ENCODE assay signal across 7 cellular contexts in genomic region chr10:1110674-1111119, GRCh38. TPM values are rescaled to one million over a fixed set of nuclear protein-coding genes. Genes with fewer than 3 reads are reported as not detected.
DNase-seq lines count a peak whose midpoint lies in the region; ATAC-seq and TF ChIP-seq lines count a peak whose summit lies in the region.

No MANE protein-coding gene starts in this region.

- H3K36me3 Mint-ChIP-seq in osteocyte (ENCODE audit: unreplicated experiment): peaks cover 57% of the 10 kb centered on the region

- H2AFZ ChIP-seq in DND-41 (ENCODE audit: low read depth, low read length): no peak overlapping the region

- H3K27ac ChIP-seq in DND-41 (ENCODE audit: low read length): peak overlapping the region; percentile 26; the same call in 1 of the 2 replicates
- H3K27ac ChIP-seq in Peyer's patch: peak overlapping the region; percentile 16 to 69 (median 56)
- H3K27ac ChIP-seq in effector memory CD4-positive, alpha-beta T cell (ENCODE audit: insufficient read depth, low read length, poor library complexity, severe bottlenecking): peak overlapping the region; percentile 70

- ATAC-seq in DND-41 (ENCODE audit: insufficient read depth, low read depth): no peak

- no peaks in the 10 kb centered on the region for H3K9me3 Mint-ChIP-seq in osteocyte (ENCODE audit: unreplicated experiment)

- H3K27me3 ChIP-seq in DND-41 (ENCODE audit: insufficient read depth, low read length, poor library complexity) (no peaks in the 10 kb centered on the region), Peyer's patch (no peaks in the 10 kb centered on the region)
- no peaks in the 10 kb centered on the region for H3K27me3 ChIP-seq in effector memory CD4-positive, alpha-beta T cell (replicated peaks; ENCODE audit: control insufficient read depth, insufficient read depth, low read length, poor library complexity, severe bottlenecking)

- DNase-seq in DND-41 (no peak), Peyer's patch (peak in 1 of 3 donors; percentile 38), osteocyte (ENCODE audit: extremely low spot score, unreplicated experiment) (no peak), NCI-H2029 (lab: John Stamatoyannopoulos, UW) (no peak), NCI-H446 treated with DMSO at 0.1 percent for 48 hours (lab: John Stamatoyannopoulos, UW) (no peak), AG08396 (ENCODE audit: low spot score) (no peak)
- no peak for DNase-seq in effector memory CD4-positive, alpha-beta T cell

- H3K9me3 ChIP-seq in DND-41 (ENCODE audit: insufficient read depth, low read length, severe bottlenecking) (no peaks in the 10 kb centered on the region), Peyer's patch (no peaks in the 10 kb centered on the region)
- H3K9me3 ChIP-seq in effector memory CD4-positive, alpha-beta T cell (ENCODE audit: control insufficient read depth, low read length): no peaks in the 10 kb centered on the region

- H4K20me1 ChIP-seq in DND-41 (ENCODE audit: insufficient read depth, low read length): peaks cover 10% of the 10 kb centered on the region; the same call in 1 of the 2 replicates

- H3K27me3 Mint-ChIP-seq in osteocyte (ENCODE audit: unreplicated experiment): no peaks in the 10 kb centered on the region

- peak overlapping the region; percentile 62 for H3K27ac Mint-ChIP-seq in osteocyte (ENCODE audit: unreplicated experiment)

- TF ChIP-seq POLR2A in Peyer's patch (IDR thresholded peaks at IDR 0.05): no peak

- H3K79me2 ChIP-seq in DND-41 (ENCODE audit: insufficient read depth, low read length): peaks cover 16% of the 10 kb centered on the region

- no peak overlapping the region for H3K9ac ChIP-seq in DND-41 (ENCODE audit: low read depth, low read length)

- no peak overlapping the region for H3K4me3 Mint-ChIP-seq in osteocyte (ENCODE audit: unreplicated experiment)

- no peak overlapping the region for H3K4me3 ChIP-seq in DND-41 (ENCODE audit: low read depth in 1 of 2, low read length in 2 of 2)
- no peak overlapping the region for H3K4me3 ChIP-seq in Peyer's patch
- H3K4me3 ChIP-seq in effector memory CD4-positive, alpha-beta T cell (ENCODE audit: insufficient read depth, low read depth, low read length, poor library complexity, severe bottlenecking): peak overlapping the region; percentile 11

- peaks cover 17% of the 10 kb centered on the region for H3K4me1 ChIP-seq in DND-41 (ENCODE audit: insufficient read depth, low read length)
- no peaks in the 10 kb centered on the region for H3K4me1 ChIP-seq in Peyer's patch
- H3K4me1 ChIP-seq in effector memory CD4-positive, alpha-beta T cell (ENCODE audit: control insufficient read depth, insufficient read depth, low read length, poor library complexity, severe bottlenecking): peaks cover 5% of the 10 kb centered on the region

- peaks cover 19% of the 10 kb centered on the region for H3K4me1 Mint-ChIP-seq in osteocyte (ENCODE audit: unreplicated experiment)

- TF ChIP-seq CTCF in DND-41 (IDR thresholded peaks at IDR 0.05; ENCODE audit: borderline replicate concordance, extremely low read depth, low read length, poor library complexity, severe bottlenecking) (no peak), Peyer's patch (IDR thresholded peaks at IDR 0.05) (no peak), osteocyte (IDR thresholded peaks at IDR 0.05) (no peak)

- no peak overlapping the region for H3K4me2 ChIP-seq in DND-41 (ENCODE audit: insufficient read depth, low read length)

- peaks cover 92% of the 10 kb centered on the region for H3K36me3 ChIP-seq in DND-41 (ENCODE audit: insufficient read depth, low read length)
- peaks cover 0 to 74% (median 0%) of the 10 kb centered on the region in 3 donors for H3K36me3 ChIP-seq in Peyer's patch
- H3K36me3 ChIP-seq in effector memory CD4-positive, alpha-beta T cell (ENCODE audit: control insufficient read depth, insufficient read depth, low read length): peaks cover 58% of the 10 kb centered on the region

RNA-seq across cellular contexts. Expression of gene WDR37, which starts 54.5 kb away (rescaled TPM):
- 10 to 100 TPM; 16.8 to 28.8 (median 22.3) TPM for total RNA-seq in Peyer's patch
- 13.6 and 15.3 TPM in 2 replicates for total RNA-seq in osteocyte
